9 cellular contexts compared by ENCODE assay signal in genomic region chr14:65637780-65638179, GRCh38.
DNase-seq lines count a peak whose midpoint lies in the region; ATAC-seq and TF ChIP-seq lines count a peak whose summit lies in the region.
"Had no signal": no experiment of that assay in that cellular context is flagged by ENCODE, and none has a peak within 500 bp of the region (broad histone marks: within the 10 kb centered on the region; RNA-seq: fewer than 3 reads in every experiment).

No MANE protein-coding gene starts in this region.

- H3K4me1 Mint-ChIP-seq in natural killer cell (peaks cover 30 to 31% of the 10 kb centered on the region in 2 donors), nephron progenitor cell (no peaks in the 10 kb centered on the region)

- ATAC-seq in GM18870 (IDR thresholded peaks at IDR 0.05; ENCODE audit: unreplicated experiment) (peak; percentile 97), HG03039 (IDR thresholded peaks at IDR 0.05; ENCODE audit: unreplicated experiment) (peak; percentile 59), natural killer cell (peak; percentile 86 to 94 (median 90)), gastroesophageal sphincter (no peak)

- peak overlapping the region; percentile 41 to 81 for H3K27ac Mint-ChIP-seq in natural killer cell
- H3K27ac Mint-ChIP-seq in nephron progenitor cell, result no peak overlapping the region

- H3K4me3 Mint-ChIP-seq in natural killer cell, result peak overlapping the region; percentile 55
- H3K4me3 Mint-ChIP-seq in nephron progenitor cell, result no peak overlapping the region

- peak; percentile 34 to 55 for DNase-seq in activated CD4-positive, alpha-beta T cell treated with anti-CD3 and anti-CD28 coated beads, Interleukin-2, amount 50 U/mL, for 48 hours
- peak; percentile 17 for DNase-seq in natural killer cell
- no peak for DNase-seq in nephron progenitor cell
- DNase-seq in PC-9, result no peak
- no peak for DNase-seq in erythroblast (lab: John Stamatoyannopoulos, UW)

- H3K4me2 ChIP-seq in PC-9, result no peak overlapping the region

- H3K27me3 Mint-ChIP-seq in natural killer cell (ENCODE audit: low read depth in 2 of 2) (no peaks in the 10 kb centered on the region), nephron progenitor cell (ENCODE audit: low read depth, poor library complexity) (peaks cover 6% of the 10 kb centered on the region)

- H2AFZ ChIP-seq in PC-9, result no peak overlapping the region

- no peaks in the 10 kb centered on the region for H3K4me1 ChIP-seq in gastroesophageal sphincter
- no peaks in the 10 kb centered on the region; the same call in 1 of the 2 replicates for H3K4me1 ChIP-seq in PC-9 (replicated peaks; ENCODE audit: insufficient read depth)
- H3K4me1 ChIP-seq: uterus had no signal

- intact Hi-C loops in natural killer cell (cut with micrococcal nuclease) (loop anchor here (5.0 kb wide), 1 partner anchor 390 kb away; no protein-coding TSS in a partner anchor), PC-9 (cut with micrococcal nuclease; ENCODE audit: unreplicated experiment) (no loop called here)

- H3K27ac ChIP-seq in gastroesophageal sphincter (no peak overlapping the region), PC-9 (no peak overlapping the region)
- H3K27ac ChIP-seq: uterus had no signal

- TF ChIP-seq EP300 in gastroesophageal sphincter (IDR thresholded peaks at IDR 0.05), result no peak

- peaks cover 56% of the 10 kb centered on the region for H3K79me2 ChIP-seq in PC-9 (ENCODE audit: low read depth)

- peaks cover 0 to 9% (median 0%) of the 10 kb centered on the region in 3 donors for H3K9me3 ChIP-seq in gastroesophageal sphincter
- no peaks in the 10 kb centered on the region for H3K9me3 ChIP-seq in PC-9 (ENCODE audit: insufficient read depth, low read depth)
- H3K9me3 ChIP-seq: uterus had no signal

- POLR2A ChIA-PET in PC-9 (lab: Charles Lee; ENCODE audit: unreplicated experiment), result no interaction called here

- CTCF ChIA-PET in PC-9 (lab: Charles Lee), result no interaction called here

- H3K9me2 ChIP-seq in PC-9 (ENCODE audit: insufficient read depth), result no peaks in the 10 kb centered on the region

- H3K36me3 Mint-ChIP-seq in natural killer cell (no peaks in the 10 kb centered on the region), nephron progenitor cell (ENCODE audit: low read depth) (peaks cover 19% of the 10 kb centered on the region)

- H3K36me3 ChIP-seq in gastroesophageal sphincter (peaks cover 0 to under 1% of the 10 kb centered on the region in 2 donors), PC-9 (ENCODE audit: low read depth) (0 out of 2 replicates have a peak, but pooled peaks cover 6% of the 10 kb centered on the region)
- H3K36me3 ChIP-seq: uterus had no signal

- H3F3A ChIP-seq in PC-9 (ENCODE audit: insufficient read depth, low read depth), result peaks cover 26% of the 10 kb centered on the region

- no peaks in the 10 kb centered on the region for H4K20me1 ChIP-seq in PC-9 (ENCODE audit: insufficient read depth)

- no peak overlapping the region for H3K4me3 ChIP-seq in gastroesophageal sphincter
- H3K4me3 ChIP-seq in PC-9, result no peak overlapping the region
- H3K4me3 ChIP-seq: uterus had no signal

- 73 to 85% methylated on average over 4 to 6 of the region's 7 CpGs for WGBS in gastroesophageal sphincter (ENCODE audit: low coverage in 1 of 2), 2 donors

- TF ChIP-seq POLR2A in gastroesophageal sphincter (IDR thresholded peaks at IDR 0.05) (no peak), erythroblast (IDR thresholded peaks at IDR 0.05; ENCODE audit: low read length) (no peak)

- TF ChIP-seq CTCF in natural killer cell (IDR thresholded peaks at IDR 0.05), result no peak
- TF ChIP-seq CTCF in nephron progenitor cell (IDR thresholded peaks at IDR 0.05), result no peak
- TF ChIP-seq CTCF in gastroesophageal sphincter (IDR thresholded peaks at IDR 0.05), result no peak
- TF ChIP-seq CTCF in PC-9 (conservative IDR thresholded peaks at IDR 0.05), result no peak

- no peaks in the 10 kb centered on the region for H3K9me3 Mint-ChIP-seq in natural killer cell
- peaks cover 24% of the 10 kb centered on the region for H3K9me3 Mint-ChIP-seq in nephron progenitor cell

- BruUV-seq in PC-9 (replicated peaks; lab: Mats Ljungman, UMichigan), result no TSS peak

- no peaks in the 10 kb centered on the region for H3K27me3 ChIP-seq in gastroesophageal sphincter
- no peaks in the 10 kb centered on the region for H3K27me3 ChIP-seq in PC-9 (ENCODE audit: insufficient read depth, low read depth)
- H3K27me3 ChIP-seq: uterus had no signal

Comparison
In these comparisons a context has a peak if more than half of its experiments do, and no peak if none do; other contexts are left out.
1. DNase-seq: peak in activated CD4-positive, alpha-beta T cell treated with anti-CD3 and anti-CD28 coated beads, Interleukin-2, amount 50 U/mL, for 48 hours (2 of 2) and natural killer cell (single experiment); none in nephron progenitor cell (single experiment), PC-9 (0 of 2) and erythroblast (0 of 2).